In genomic region chr10:60098676-60099601, GRCh38 we compare ENCODE assay signal across 10 cellular contexts.
DNase-seq lines count a peak whose midpoint lies in the region; ATAC-seq and TF ChIP-seq lines count a peak whose summit lies in the region.
"Had no signal": no experiment of that assay in that cellular context is flagged by ENCODE, and none has a peak within 500 bp of the region (broad histone marks: within the 10 kb centered on the region; RNA-seq: fewer than 3 reads in every experiment).

No MANE protein-coding gene starts in this region.

- no peaks in the 10 kb centered on the region for H3K9me3 Mint-ChIP-seq in GM23338
- no peaks in the 10 kb centered on the region for H3K9me3 Mint-ChIP-seq in stimulated activated effector memory CD8-positive, alpha-beta T cell treated with anti-CD3 and anti-CD28 coated beads, Interleukin-12 subunit alpha, Interleukin-12 subunit beta, amount 100 ng/mL, for 72 hours
- H3K9me3 Mint-ChIP-seq: naive thymus-derived CD8-positive, alpha-beta T cell had no signal

- TF ChIP-seq CTCF in C4-2B (conservative IDR thresholded peaks at IDR 0.05) (peak; percentile 37), GM23338 (conservative IDR thresholded peaks at IDR 0.05; ENCODE audit: low read depth in 2 of 2) (peak; percentile 57 to 65), VCaP (conservative IDR thresholded peaks at IDR 0.05) (peak; percentile 24; the same call in 1 of the 2 replicates)

- H3K27ac ChIP-seq in C4-2B (no peak overlapping the region), GM23338 (ENCODE audit: low read depth) (no peak overlapping the region), VCaP (0 out of 2 replicates have a peak overlapping the region, but pooled peaks have one; percentile 19)

- H3K27me3 ChIP-seq in GM23338 (ENCODE audit: insufficient read depth): no peaks in the 10 kb centered on the region

- peaks cover 8% of the 10 kb centered on the region for H3K4me1 Mint-ChIP-seq in GM23338
- H3K4me1 Mint-ChIP-seq in stimulated activated effector memory CD8-positive, alpha-beta T cell treated with anti-CD3 and anti-CD28 coated beads, Interleukin-12 subunit alpha, Interleukin-12 subunit beta, amount 100 ng/mL, for 72 hours: no peaks in the 10 kb centered on the region
- H3K4me1 Mint-ChIP-seq: naive thymus-derived CD8-positive, alpha-beta T cell had no signal

- peaks cover 1% of the 10 kb centered on the region for H3K27me3 Mint-ChIP-seq in GM23338 (ENCODE audit: insufficient read depth, low read depth, poor library complexity)

- H2AFZ ChIP-seq in GM23338: no peak overlapping the region

- DNase-seq in GM23338 (ENCODE audit: low spot score) (peak; percentile 61), kidney tubule cell (ENCODE audit: low spot score) (peak; percentile 18)
- no peak for DNase-seq in activated T-cell treated with anti-CD3 and anti-CD28 coated beads, Interleukin-2, amount 50 U/mL, for 1 hour
- no peak for DNase-seq in stimulated activated effector memory CD8-positive, alpha-beta T cell treated with anti-CD3 and anti-CD28 coated beads, Interleukin-12 subunit alpha, Interleukin-12 subunit beta, amount 100 ng/mL, for 72 hours (ENCODE audit: low spot score in 2 of 2)
- DNase-seq in NK-92 treated with Interleukin-12 subunit alpha and Interleukin-12 subunit beta, amount 100 ng/mL, for 24 hours (lab: John Stamatoyannopoulos, UW): no peak
- DNase-seq: activated gamma-delta T cell; naive thymus-derived CD8-positive, alpha-beta T cell had no signal

- H4K20me1 ChIP-seq in GM23338 (replicated peaks; ENCODE audit: insufficient read depth): no peaks in the 10 kb centered on the region

- no peaks in the 10 kb centered on the region for H3F3A ChIP-seq in GM23338 (replicated peaks; ENCODE audit: low read depth)

- ATAC-seq in GM23338 (peak; percentile 23; the same call in 1 of the 3 replicates), HG03139 (IDR thresholded peaks at IDR 0.05; ENCODE audit: unreplicated experiment) (no peak)
- no peak for ATAC-seq in stimulated activated effector memory CD8-positive, alpha-beta T cell treated with anti-CD3 and anti-CD28 coated beads, Interleukin-12 subunit alpha, Interleukin-12 subunit beta, amount 100 ng/mL, for 72 hours
- ATAC-seq: naive thymus-derived CD8-positive, alpha-beta T cell had no signal

- H3K4me3 Mint-ChIP-seq in GM23338: no peak overlapping the region
- H3K4me3 Mint-ChIP-seq in stimulated activated effector memory CD8-positive, alpha-beta T cell treated with anti-CD3 and anti-CD28 coated beads, Interleukin-12 subunit alpha, Interleukin-12 subunit beta, amount 100 ng/mL, for 72 hours: no peak overlapping the region
- H3K4me3 Mint-ChIP-seq: naive thymus-derived CD8-positive, alpha-beta T cell had no signal

- H3K79me2 ChIP-seq in GM23338 (replicated peaks; ENCODE audit: insufficient read depth): no peaks in the 10 kb centered on the region

- H3K4me3 ChIP-seq in GM23338: no peak overlapping the region

- no peaks in the 10 kb centered on the region for H3K9me2 ChIP-seq in GM23338 (ENCODE audit: insufficient read depth)

- H3K36me3 ChIP-seq in GM23338 (ENCODE audit: insufficient read depth): no peaks in the 10 kb centered on the region

- H3K4me1 ChIP-seq in GM23338 (ENCODE audit: insufficient read depth): no peaks in the 10 kb centered on the region; the same call in 1 of the 2 replicates

- no peak overlapping the region for H3K4me2 ChIP-seq in GM23338

- no peak overlapping the region for H3K27ac Mint-ChIP-seq in GM23338
- no peak overlapping the region for H3K27ac Mint-ChIP-seq in stimulated activated effector memory CD8-positive, alpha-beta T cell treated with anti-CD3 and anti-CD28 coated beads, Interleukin-12 subunit alpha, Interleukin-12 subunit beta, amount 100 ng/mL, for 72 hours
- H3K27ac Mint-ChIP-seq: naive thymus-derived CD8-positive, alpha-beta T cell had no signal

- H3K36me3 Mint-ChIP-seq in GM23338 (ENCODE audit: low read depth): peaks cover 10% of the 10 kb centered on the region; the same call in 1 of the 3 replicates
- H3K36me3 Mint-ChIP-seq in stimulated activated effector memory CD8-positive, alpha-beta T cell treated with anti-CD3 and anti-CD28 coated beads, Interleukin-12 subunit alpha, Interleukin-12 subunit beta, amount 100 ng/mL, for 72 hours: peaks cover 13% of the 10 kb centered on the region

TF ChIP-seq in GM23338, 12 proteins besides CTCF, POLR2A, EP300 and RAD21 (continues in another document):
- no peak for TF ChIP-seq CREB1 (CRISPR knock-in tag; IDR thresholded peaks at IDR 0.05; ENCODE audit: low read depth)
- no peak for TF ChIP-seq STAT1 (IDR thresholded peaks at IDR 0.05; ENCODE audit: unreplicated experiment)
- TF ChIP-seq, protein P1, sequence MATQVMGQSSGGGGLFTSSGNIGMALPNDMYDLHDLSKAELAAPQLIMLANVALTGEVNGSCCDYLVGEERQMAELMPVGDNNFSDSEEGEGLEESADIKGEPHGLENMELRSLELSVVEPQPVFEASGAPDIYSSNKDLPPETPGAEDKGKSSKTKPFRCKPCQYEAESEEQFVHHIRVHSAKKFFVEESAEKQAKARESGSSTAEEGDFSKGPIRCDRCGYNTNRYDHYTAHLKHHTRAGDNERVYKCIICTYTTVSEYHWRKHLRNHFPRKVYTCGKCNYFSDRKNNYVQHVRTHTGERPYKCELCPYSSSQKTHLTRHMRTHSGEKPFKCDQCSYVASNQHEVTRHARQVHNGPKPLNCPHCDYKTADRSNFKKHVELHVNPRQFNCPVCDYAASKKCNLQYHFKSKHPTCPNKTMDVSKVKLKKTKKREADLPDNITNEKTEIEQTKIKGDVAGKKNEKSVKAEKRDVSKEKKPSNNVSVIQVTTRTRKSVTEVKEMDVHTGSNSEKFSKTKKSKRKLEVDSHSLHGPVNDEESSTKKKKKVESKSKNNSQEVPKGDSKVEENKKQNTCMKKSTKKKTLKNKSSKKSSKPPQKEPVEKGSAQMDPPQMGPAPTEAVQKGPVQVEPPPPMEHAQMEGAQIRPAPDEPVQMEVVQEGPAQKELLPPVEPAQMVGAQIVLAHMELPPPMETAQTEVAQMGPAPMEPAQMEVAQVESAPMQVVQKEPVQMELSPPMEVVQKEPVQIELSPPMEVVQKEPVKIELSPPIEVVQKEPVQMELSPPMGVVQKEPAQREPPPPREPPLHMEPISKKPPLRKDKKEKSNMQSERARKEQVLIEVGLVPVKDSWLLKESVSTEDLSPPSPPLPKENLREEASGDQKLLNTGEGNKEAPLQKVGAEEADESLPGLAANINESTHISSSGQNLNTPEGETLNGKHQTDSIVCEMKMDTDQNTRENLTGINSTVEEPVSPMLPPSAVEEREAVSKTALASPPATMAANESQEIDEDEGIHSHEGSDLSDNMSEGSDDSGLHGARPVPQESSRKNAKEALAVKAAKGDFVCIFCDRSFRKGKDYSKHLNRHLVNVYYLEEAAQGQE (IDR thresholded peaks at IDR 0.05; ENCODE audit: unreplicated experiment): no peak
- no peak for TF ChIP-seq ETS1 (IDR thresholded peaks at IDR 0.05)
- TF ChIP-seq EZH2 (IDR thresholded peaks at IDR 0.05; ENCODE audit: low read depth, unreplicated experiment): no peak
- no peak for TF ChIP-seq NANOG (IDR thresholded peaks at IDR 0.05; ENCODE audit: borderline replicate concordance)
- no peak for TF ChIP-seq ZNF331 (CRISPR knock-in tag; IDR thresholded peaks at IDR 0.05; ENCODE audit: low read depth)
- no peak for TF ChIP-seq EZH2phosphoT487 (IDR thresholded peaks at IDR 0.05; ENCODE audit: unreplicated experiment)
- no peak for TF ChIP-seq POLR2AphosphoS5 (IDR thresholded peaks at IDR 0.05; ENCODE audit: low read depth)

Comparison
In these comparisons a context has a peak if more than half of its experiments do, and no peak if none do; other contexts are left out.
1. DNase-seq: peak in GM23338 (single experiment) and kidney tubule cell (single experiment); none in activated T-cell treated with anti-CD3 and anti-CD28 coated beads, Interleukin-2, amount 50 U/mL, for 1 hour (single experiment), stimulated activated effector memory CD8-positive, alpha-beta T cell treated with anti-CD3 and anti-CD28 coated beads, Interleukin-12 subunit alpha, Interleukin-12 subunit beta, amount 100 ng/mL, for 72 hours (0 of 2) and NK-92 treated with Interleukin-12 subunit alpha and Interleukin-12 subunit beta, amount 100 ng/mL, for 24 hours (single experiment).
2. Peak in every context shown above with its lines, with median percentiles within 50 percentile points of each other: CTCF ChIP-seq.